19 cellular contexts compared by ENCODE assay signal in the genomic region with DNA sequence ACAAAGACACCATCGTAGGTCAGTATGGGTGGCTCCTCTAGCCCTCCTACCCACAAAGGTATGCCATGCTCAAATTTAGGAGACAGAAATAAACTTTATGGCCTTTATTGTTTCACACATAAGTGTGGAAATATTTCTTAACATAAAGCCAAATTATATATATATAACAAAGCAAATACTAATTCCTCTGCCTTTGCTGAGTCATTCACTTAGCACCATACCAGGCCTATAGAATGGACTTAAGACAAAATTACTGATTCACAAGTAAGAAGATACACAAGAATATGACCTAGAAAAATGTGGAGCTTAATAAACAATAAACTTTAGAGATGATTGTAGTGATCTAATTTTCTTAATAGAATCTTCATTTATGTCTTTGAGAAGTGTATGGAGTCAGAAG.
"Had no signal": no experiment of that assay in that cellular context is flagged by ENCODE, and none has a peak within 500 bp of the region (broad histone marks: within the 10 kb centered on the region; RNA-seq: fewer than 3 reads in every experiment).

No MANE protein-coding gene starts in this region.

- H3K9me3 ChIP-seq: upper lobe of left lung had no signal

- H3K4me3 ChIP-seq: lung, upper lobe of left lung had no signal

- H3K27me3 ChIP-seq: upper lobe of left lung had no signal

- H3K27ac ChIP-seq: upper lobe of left lung, VCaP had no signal

- DNase-seq: activated CD4-positive, alpha-beta T cell treated with anti-CD3 and anti-CD28 coated beads for 1 hour; activated CD8-positive, alpha-beta memory T cell treated with anti-CD3 and anti-CD28 coated beads for 24 hours; activated CD8-positive, alpha-beta memory T cell treated with anti-CD3 and anti-CD28 coated beads, Interleukin-2, amount 50 U/mL, for 48 hours; activated effector memory CD4-positive, alpha-beta T cell treated with Interleukin-2 at 50 U/mL for 16 hours; activated naive CD4-positive, alpha-beta T cell treated with anti-CD3 and anti-CD28 coated beads, Interleukin-2, amount 10 ng/mL, durations not matched to agents 7 days and 5 days; activated naive CD8-positive, alpha-beta T cell treated with anti-CD3 and anti-CD28 coated beads, Interleukin-2, amount 50 U/mL, for 24 hours; activated T-cell treated with anti-CD3 and anti-CD28 coated beads, Interleukin-2, amount 50 U/mL, for 48 hours; anterior cingulate cortex; effector memory CD4-positive, alpha-beta T cell; foreskin fibroblast; hippocampal formation; left colon; midbrain; nephron progenitor cell; occipital lobe; T-helper 2 cell; upper lobe of left lung had no signal

- ATAC-seq: activated naive CD8-positive, alpha-beta T cell treated with anti-CD3 and anti-CD28 coated beads, Interleukin-2, amount 50 U/mL, for 24 hours; left colon had no signal

- H3K36me3 ChIP-seq: upper lobe of left lung had no signal
